In the genomic region with DNA sequence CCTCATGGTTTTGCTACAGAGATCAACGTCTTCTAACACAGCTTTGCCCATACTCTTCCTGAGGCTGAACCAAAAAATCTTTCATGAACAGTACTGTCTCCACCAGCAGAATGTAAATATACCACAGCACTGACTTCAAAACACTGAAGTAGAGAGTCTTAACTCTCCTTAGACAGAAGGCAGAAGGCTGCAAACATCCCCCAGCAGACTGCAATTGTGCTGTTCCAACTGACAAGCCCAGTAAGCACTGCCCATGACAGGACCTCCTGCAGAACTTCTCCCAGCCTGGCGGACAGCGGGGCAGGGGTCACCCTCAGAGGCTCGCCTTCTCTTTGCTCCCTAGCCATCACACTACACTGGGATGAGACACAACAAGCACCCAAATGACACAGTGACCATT, we compare ENCODE assay signal across 9 cellular contexts.
DNase-seq lines count a peak whose midpoint lies in the region; ATAC-seq and TF ChIP-seq lines count a peak whose summit lies in the region.
"Had no signal": no experiment of that assay in that cellular context is flagged by ENCODE, and none has a peak within 500 bp of the region (broad histone marks: within the 10 kb centered on the region; RNA-seq: fewer than 3 reads in every experiment).

No MANE protein-coding gene starts in this region.

- H3K36me3 ChIP-seq in muscle layer of duodenum (ENCODE audit: control insufficient read depth in 1 of 2, insufficient read depth in 2 of 2, low read length in 2 of 2): no peaks in the 10 kb centered on the region
- no peaks in the 10 kb centered on the region for H3K36me3 ChIP-seq in tibial artery
- no peaks in the 10 kb centered on the region for H3K36me3 ChIP-seq in CD8-positive, alpha-beta T cell (ENCODE audit: insufficient read depth, low read length)

- POLR2A ChIA-PET in CD8-positive, alpha-beta T cell (lab: Charles Lee): interaction anchor here (1.5 kb wide), 1 partner anchor 12 kb away, joined by 3 read pairs; no protein-coding TSS in a partner anchor

- H3K27me3 Mint-ChIP-seq in CD8-positive, alpha-beta T cell (ENCODE audit: low read depth): no peaks in the 10 kb centered on the region

- H3K36me3 Mint-ChIP-seq in CD8-positive, alpha-beta T cell: no peaks in the 10 kb centered on the region

- peak; percentile 57 for DNase-seq in fibroblast of villous mesenchyme (ENCODE audit: low read depth)
- DNase-seq in tibial artery: no peak
- DNase-seq in kidney glomerular epithelial cell (lab: John Stamatoyannopoulos, UW): no peak
- no peak for DNase-seq in NCI-H187 treated with DMSO at 0.1 percent for 48 hours (lab: John Stamatoyannopoulos, UW)
- no peak for DNase-seq in CD8-positive, alpha-beta T cell
- DNase-seq: activated T-cell treated with anti-CD3 and anti-CD28 coated beads, Interleukin-2, amount 50 U/mL, for 4 hours had no signal

- H3K27me3 ChIP-seq in muscle layer of duodenum (ENCODE audit: low read depth, low read length) (no peaks in the 10 kb centered on the region), tibial artery (no peaks in the 10 kb centered on the region)
- no peaks in the 10 kb centered on the region for H3K27me3 ChIP-seq in CD8-positive, alpha-beta T cell (ENCODE audit: insufficient read depth, low read length)

- no peak overlapping the region for H3K4me3 Mint-ChIP-seq in CD8-positive, alpha-beta T cell
- H3K4me3 Mint-ChIP-seq: activated T-cell treated with anti-CD3 and anti-CD28 coated beads, Interleukin-2, amount 50 U/mL, for 4 hours had no signal

- H3K4me3 ChIP-seq in fibroblast of villous mesenchyme (ENCODE audit: low read depth, low read length) (no peak overlapping the region), muscle layer of duodenum (ENCODE audit: low read depth in 1 of 2, low read length in 2 of 2) (no peak overlapping the region), tibial artery (no peak overlapping the region)
- H3K4me3 ChIP-seq in CD8-positive, alpha-beta T cell (ENCODE audit: low read depth, low read length): no peak overlapping the region

- no peak for TF ChIP-seq CTCF in fibroblast of villous mesenchyme (IDR thresholded peaks at IDR 0.05; ENCODE audit: insufficient read depth, low read depth, low read length)
- TF ChIP-seq CTCF in tibial artery (IDR thresholded peaks at IDR 0.05): no peak
- no peak for TF ChIP-seq CTCF in CD8-positive, alpha-beta T cell (IDR thresholded peaks at IDR 0.05)

- H3K4me1 Mint-ChIP-seq in CD8-positive, alpha-beta T cell (ENCODE audit: low read depth): peaks cover 22% of the 10 kb centered on the region

- no peak overlapping the region for H3K27ac Mint-ChIP-seq in CD8-positive, alpha-beta T cell

- H3K9me3 ChIP-seq in muscle layer of duodenum (ENCODE audit: control insufficient read depth in 1 of 2, low read length in 2 of 2): no peaks in the 10 kb centered on the region
- no peaks in the 10 kb centered on the region for H3K9me3 ChIP-seq in tibial artery
- no peaks in the 10 kb centered on the region for H3K9me3 ChIP-seq in CD8-positive, alpha-beta T cell (ENCODE audit: low read length)

- CTCF ChIA-PET in CD8-positive, alpha-beta T cell (lab: Charles Lee): interaction anchor here (1.1 to 1.3 kb wide), 3 partner anchors 37 to 128 kb away, joined by 3 to 4 read pairs (median 4); no protein-coding TSS in a partner anchor

- intact Hi-C loops in tibial artery (cut with DNase I; ENCODE audit: low total_unique reads): loop anchor here (10.0 kb wide), 1 partner anchor 76 kb away; no protein-coding TSS in a partner anchor
- intact Hi-C loops in CD8-positive, alpha-beta T cell (cut with DNase I, micrococcal nuclease): no loop called here

- H3K9me3 Mint-ChIP-seq in CD8-positive, alpha-beta T cell: no peaks in the 10 kb centered on the region
- H3K9me3 Mint-ChIP-seq: activated T-cell treated with anti-CD3 and anti-CD28 coated beads, Interleukin-2, amount 50 U/mL, for 4 hours had no signal

- no peak for ATAC-seq in CD8-positive, alpha-beta T cell
- ATAC-seq: activated T-cell treated with anti-CD3 and anti-CD28 coated beads, Interleukin-2, amount 50 U/mL, for 4 hours had no signal

- H3K27ac ChIP-seq in angular gyrus (ENCODE audit: low read depth, low read length): peak overlapping the region; percentile 14
- peak overlapping the region; percentile 48 for H3K27ac ChIP-seq in muscle layer of duodenum (ENCODE audit: low read length)
- peak overlapping the region; percentile 55 to 63 for H3K27ac ChIP-seq in tibial artery
- H3K27ac ChIP-seq in CD8-positive, alpha-beta T cell (ENCODE audit: low read depth, low read length): no peak overlapping the region
- H3K27ac ChIP-seq: KMS-11 had no signal

- H3K4me1 ChIP-seq in muscle layer of duodenum (ENCODE audit: control insufficient read depth in 1 of 2, insufficient read depth in 2 of 2, low read length in 2 of 2): peaks cover 0 to 35% of the 10 kb centered on the region in 2 donors
- H3K4me1 ChIP-seq in tibial artery: peaks cover 0 to 38% (median 14%) of the 10 kb centered on the region in 4 donors
- H3K4me1 ChIP-seq in CD8-positive, alpha-beta T cell (ENCODE audit: insufficient read depth, low read length): peaks cover 16% of the 10 kb centered on the region
